1 cellular context compared by ENCODE assay signal in the genomic region with DNA sequence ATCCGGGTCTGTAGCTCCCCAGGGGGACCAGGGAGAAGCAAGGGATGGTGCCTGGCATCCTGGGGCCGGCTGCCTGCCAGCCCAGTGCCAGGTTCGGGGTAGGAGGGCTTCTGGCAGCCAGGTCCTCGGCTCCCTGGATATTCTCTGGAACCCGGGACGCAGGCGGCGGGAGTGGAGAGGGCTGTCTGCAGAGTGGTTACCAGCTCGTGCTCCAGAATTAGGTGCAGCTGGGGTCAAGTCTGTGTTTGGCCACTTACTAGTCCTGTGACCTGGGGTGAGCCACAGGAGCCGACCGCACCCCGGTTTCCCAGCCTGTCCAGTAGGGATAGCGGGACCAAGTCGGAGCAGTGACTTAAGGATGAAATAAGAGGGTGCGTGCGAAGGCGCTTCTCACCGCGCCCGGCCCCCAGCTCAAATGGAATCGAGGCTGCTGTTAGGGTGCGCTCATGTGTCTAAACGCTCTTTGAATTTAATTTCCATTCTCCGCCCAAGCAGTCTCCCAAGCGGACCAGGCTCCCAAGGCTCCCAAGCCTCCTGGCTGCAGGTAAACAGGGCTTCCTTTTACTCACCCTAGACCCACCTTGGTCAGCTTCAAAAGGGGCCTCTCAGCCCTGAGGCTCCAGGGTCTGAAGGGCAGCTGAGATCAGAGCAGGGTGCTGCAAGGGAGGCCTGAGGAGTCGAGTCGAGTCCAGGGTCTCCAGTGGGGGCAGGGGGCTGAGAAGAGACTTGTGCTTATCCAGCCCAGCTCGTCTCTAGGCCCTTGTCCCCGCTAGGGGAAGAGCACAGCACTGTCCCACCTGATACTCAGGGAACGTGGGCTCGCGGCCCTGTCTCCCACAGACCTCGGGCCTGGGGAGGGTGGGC.
TF ChIP-seq lines count a peak whose summit lies in the region.

No MANE protein-coding gene starts in this region.

TF ChIP-seq in HepG2, 621 proteins besides CTCF, POLR2A, EP300 and RAD21:
- TF ChIP-seq WIZ (CRISPR knock-in tag; IDR thresholded peaks at IDR 0.05) (no peak), ZBTB39 (CRISPR knock-in tag; IDR thresholded peaks at IDR 0.05) (no peak), ZNF576 (CRISPR knock-in tag; IDR thresholded peaks at IDR 0.05) (no peak), FOXC1 (CRISPR knock-in tag; IDR thresholded peaks at IDR 0.05; ENCODE audit: borderline replicate concordance) (no peak), BORCS8-MEF2B (CRISPR knock-in tag; IDR thresholded peaks at IDR 0.05) (no peak), SP2 (CRISPR knock-in tag; IDR thresholded peaks at IDR 0.05) (no peak), ZFY (CRISPR knock-in tag; IDR thresholded peaks at IDR 0.05) (no peak), NFE2L1 (CRISPR knock-in tag; IDR thresholded peaks at IDR 0.05; ENCODE audit: borderline replicate concordance) (no peak), RBAK (CRISPR knock-in tag; IDR thresholded peaks at IDR 0.05) (no peak), KLF16 (CRISPR knock-in tag; IDR thresholded peaks at IDR 0.05) (no peak), SAP130 (CRISPR knock-in tag; IDR thresholded peaks at IDR 0.05; ENCODE audit: low read depth) (no peak)
